ENCODE assay signal across 19 cellular contexts in the genomic region with DNA sequence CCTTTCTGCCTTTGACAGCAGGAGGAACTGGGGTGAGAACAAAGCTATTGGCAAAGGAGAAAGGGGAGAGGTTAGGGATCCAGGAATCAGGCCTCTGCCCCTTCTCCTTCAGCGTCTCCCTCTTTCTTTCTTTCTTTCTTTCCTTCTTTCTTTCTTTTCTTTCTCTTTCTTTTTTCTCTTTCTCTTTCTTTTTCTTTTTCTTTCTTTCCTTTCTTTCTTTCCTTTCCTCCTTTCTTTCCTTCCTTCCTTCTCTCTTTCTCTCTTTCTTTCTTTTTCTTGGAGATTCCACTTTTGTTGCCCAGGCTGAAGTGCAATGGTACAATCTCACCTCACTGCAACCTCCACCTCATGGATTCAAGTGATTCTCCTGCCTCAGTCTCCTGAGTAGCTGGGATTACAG.
A peak's percentile ranks its signal among the peaks of the same experiment; 100 is the strongest.
DNase-seq lines count a peak whose midpoint lies in the region; ATAC-seq and TF ChIP-seq lines count a peak whose summit lies in the region.
"Had no signal": no experiment of that assay in that cellular context is flagged by ENCODE, and none has a peak within 500 bp of the region (broad histone marks: within the 10 kb centered on the region; RNA-seq: fewer than 3 reads in every experiment).

No MANE protein-coding gene starts in this region.

- no peak overlapping the region for H3K27ac Mint-ChIP-seq in CD14-positive monocyte
- H3K27ac Mint-ChIP-seq in T-helper 17 cell: peak overlapping the region; percentile 9
- H3K27ac Mint-ChIP-seq in central memory CD8-positive, alpha-beta T cell (ENCODE audit: low read depth): peak overlapping the region; percentile 65
- H3K27ac Mint-ChIP-seq: B cell; CD4-positive, alpha-beta T cell; HFFc6 had no signal

- intact Hi-C loops in CD14-positive monocyte (cut with micrococcal nuclease): no loop called here

- no peak for DNase-seq in CD14-positive monocyte (ENCODE audit: low spot score)
- DNase-seq in T-helper 17 cell: no peak
- no peak for DNase-seq in central memory CD8-positive, alpha-beta T cell (ENCODE audit: low spot score in 2 of 2)
- no peak for DNase-seq in NCI-H1436 (lab: John Stamatoyannopoulos, UW)
- no peak for DNase-seq in globus pallidus (ENCODE audit: low spot score)
- DNase-seq: CD4-positive, alpha-beta T cell; CD8-positive, alpha-beta memory T cell; DMS 273 treated with DMSO at 0.1 percent for 48 hours; DMS79; EL; GDM1; GOT3; H7; HFFc6 had no signal

- H3K9me3 Mint-ChIP-seq in CD14-positive monocyte: peaks cover 0 to 5% (median 1%) of the 10 kb centered on the region in 7 donors
- H3K9me3 Mint-ChIP-seq in central memory CD8-positive, alpha-beta T cell: no peaks in the 10 kb centered on the region
- H3K9me3 Mint-ChIP-seq: CD4-positive, alpha-beta T cell; CD8-positive, alpha-beta memory T cell; HFFc6 had no signal

- H3K27me3 Mint-ChIP-seq in CD14-positive monocyte (ENCODE audit: low read depth in 3 of 3) (peaks cover 5 to 21% (median 16%) of the 10 kb centered on the region in 3 donors), T-helper 17 cell (no peaks in the 10 kb centered on the region)
- peaks cover 22% of the 10 kb centered on the region for H3K27me3 Mint-ChIP-seq in central memory CD8-positive, alpha-beta T cell

- no peaks in the 10 kb centered on the region for H3K9me3 ChIP-seq in T-helper 17 cell (ENCODE audit: control insufficient read depth, low read length, poor library complexity, severe bottlenecking)
- H3K9me3 ChIP-seq: BLaER1 had no signal

- no peaks in the 10 kb centered on the region for H3K36me3 Mint-ChIP-seq in CD14-positive monocyte
- no peaks in the 10 kb centered on the region for H3K36me3 Mint-ChIP-seq in T-helper 17 cell (ENCODE audit: low read depth)
- H3K36me3 Mint-ChIP-seq in central memory CD8-positive, alpha-beta T cell (ENCODE audit: insufficient read depth): no peaks in the 10 kb centered on the region
- H3K36me3 Mint-ChIP-seq: CD8-positive, alpha-beta memory T cell had no signal

- H3K4me1 Mint-ChIP-seq in CD14-positive monocyte (no peaks in the 10 kb centered on the region), T-helper 17 cell (peaks cover 24% of the 10 kb centered on the region)
- H3K4me1 Mint-ChIP-seq in central memory CD8-positive, alpha-beta T cell: peaks cover 7% of the 10 kb centered on the region

- TF ChIP-seq CTCF in CD14-positive monocyte (IDR thresholded peaks at IDR 0.05): peak; percentile 11

- no peak for ATAC-seq in T-helper 17 cell
- no peak for ATAC-seq in central memory CD8-positive, alpha-beta T cell (replicated peaks; ENCODE audit: extremely low read depth, poor library complexity, severe bottlenecking)
- ATAC-seq in GM19463 (IDR thresholded peaks at IDR 0.05; ENCODE audit: unreplicated experiment): no peak
- ATAC-seq: GM12878, HCT116 had no signal

- H3K4me3 Mint-ChIP-seq in CD14-positive monocyte (no peak overlapping the region), T-helper 17 cell (no peak overlapping the region)
- no peak overlapping the region for H3K4me3 Mint-ChIP-seq in central memory CD8-positive, alpha-beta T cell
- H3K4me3 Mint-ChIP-seq: B cell; CD4-positive, alpha-beta T cell; CD8-positive, alpha-beta memory T cell; HFFc6 had no signal

Comparison
In these comparisons a context has a peak if more than half of its experiments do, and no peak if none do; other contexts are left out.
1. H3K27ac Mint-ChIP-seq: peak in T-helper 17 cell (single experiment) and central memory CD8-positive, alpha-beta T cell (single experiment); none in CD14-positive monocyte (0 of 7).